ENCODE assay signal across 8 cellular contexts in genomic region chr1:112394743-112395062, GRCh38. TPM values are rescaled to one million over a fixed set of nuclear protein-coding genes. Genes with fewer than 3 reads are reported as not detected.
DNase-seq lines count a peak whose midpoint lies in the region; ATAC-seq and TF ChIP-seq lines count a peak whose summit lies in the region.

No MANE protein-coding gene starts in this region.

- TF ChIP-seq CTCF in DND-41 (IDR thresholded peaks at IDR 0.05; ENCODE audit: borderline replicate concordance, extremely low read depth, low read length, poor library complexity, severe bottlenecking) = no peak
- TF ChIP-seq CTCF in VCaP (conservative IDR thresholded peaks at IDR 0.05) = peak; percentile 35
- TF ChIP-seq CTCF in fibroblast of pulmonary artery (IDR thresholded peaks at IDR 0.05; ENCODE audit: low read length, missing control alignments) = no peak

- H3K4me3 ChIP-seq in DND-41 (ENCODE audit: low read depth in 1 of 2, low read length in 2 of 2) = no peak overlapping the region
- peak overlapping the region; percentile 46 for H3K4me3 ChIP-seq in fibroblast of pulmonary artery (replicated peaks; ENCODE audit: low read depth, low read length)
- H3K4me3 ChIP-seq in skeletal muscle cell (ENCODE audit: low read depth, low read length) = peak overlapping the region; percentile 41

- no peaks in the 10 kb centered on the region for H3K9me3 ChIP-seq in DND-41 (ENCODE audit: insufficient read depth, low read length, severe bottlenecking)

- no peaks in the 10 kb centered on the region for H4K20me1 ChIP-seq in DND-41 (ENCODE audit: insufficient read depth, low read length)

- DNase-seq in DND-41 = no peak
- DNase-seq in fibroblast of pulmonary artery (ENCODE audit: low read depth) = no peak
- DNase-seq in skeletal muscle cell (ENCODE audit: low read depth) = no peak
- no peak for DNase-seq in cerebellum (ENCODE audit: low spot score)
- DNase-seq in NCI-H446 treated with DMSO at 0.1 percent for 48 hours (lab: John Stamatoyannopoulos, UW) = no peak
- DNase-seq in NCI-H510A (lab: John Stamatoyannopoulos, UW) = no peak

- peaks cover 15% of the 10 kb centered on the region for H3K79me2 ChIP-seq in DND-41 (ENCODE audit: insufficient read depth, low read length)

- ATAC-seq in DND-41 (ENCODE audit: insufficient read depth, low read depth) (no peak), HG02571 (IDR thresholded peaks at IDR 0.05; ENCODE audit: unreplicated experiment) (no peak)

- peaks cover 30% of the 10 kb centered on the region for H3K4me1 ChIP-seq in DND-41 (ENCODE audit: insufficient read depth, low read length)

- H3K9ac ChIP-seq in DND-41 (ENCODE audit: low read depth, low read length) = no peak overlapping the region

- no peak overlapping the region for H3K4me2 ChIP-seq in DND-41 (ENCODE audit: insufficient read depth, low read length)

- H3K27ac ChIP-seq in DND-41 (ENCODE audit: low read length) (no peak overlapping the region), VCaP (peak overlapping the region; percentile 87)

- peak overlapping the region; percentile 55 for H2AFZ ChIP-seq in DND-41 (ENCODE audit: low read depth, low read length)

- H3K27me3 ChIP-seq in DND-41 (ENCODE audit: insufficient read depth, low read length, poor library complexity) = no peaks in the 10 kb centered on the region

- H3K36me3 ChIP-seq in DND-41 (ENCODE audit: insufficient read depth, low read length) = no peaks in the 10 kb centered on the region

RNA-seq across cellular contexts. Expression of gene CTTNBP2NL, which starts 1.3 kb away (rescaled TPM):
- 27.8 TPM for total RNA-seq in cerebellum

Comparison
In these comparisons a context has a peak if more than half of its experiments do, and no peak if none do; other contexts are left out.
1. H3K4me3 ChIP-seq: peak in fibroblast of pulmonary artery (single experiment) and skeletal muscle cell (single experiment); none in DND-41 (0 of 2).